8 cellular contexts compared by ENCODE assay signal in genomic region chr15:78539464-78540134, GRCh38. TPM values are rescaled to one million over a fixed set of nuclear protein-coding genes. Genes with fewer than 3 reads are reported as not detected.
DNase-seq lines count a peak whose midpoint lies in the region; ATAC-seq, FAIRE-seq and TF ChIP-seq lines count a peak whose summit lies in the region.
"Not testable (repeated sequence)": the region's sequence is repeated elsewhere in the genome, so short reads cannot be mapped to it uniquely, and the experiment has no call there.

No MANE protein-coding gene starts in this region.

- peaks cover 29% of the 10 kb centered on the region for H4K20me1 ChIP-seq in astrocyte (ENCODE audit: insufficient read depth, low read length)

- H3K27me3 Mint-ChIP-seq in CD4-positive, alpha-beta T cell; activated B cell treated with CpG ODN at 0.5 μM for 24 hours; astrocyte (ENCODE audit: low read depth, unreplicated experiment): not testable (repeated sequence)

- H3K4me3 Mint-ChIP-seq in CD4-positive, alpha-beta T cell: peak overlapping the region; percentile 93
- H3K4me3 Mint-ChIP-seq in activated B cell treated with CpG ODN at 0.5 μM for 24 hours (peak overlapping the region; percentile 98), astrocyte (ENCODE audit: unreplicated experiment) (peak overlapping the region; percentile 99)

- H3K27me3 ChIP-seq in CD4-positive, alpha-beta T cell (ENCODE audit: control insufficient read depth, insufficient read depth, low read length); astrocyte (ENCODE audit: insufficient read depth, low read length); esophagus (ENCODE audit: control insufficient read depth in 1 of 2, insufficient read depth in 2 of 2, low read length in 2 of 2); liver (ENCODE audit: control insufficient read depth in 4 of 4, insufficient read depth in 4 of 4, low read length in 3 of 4); parathyroid adenoma (ENCODE audit: control insufficient read depth, insufficient read depth, low read length); thymus (ENCODE audit: control insufficient read depth, insufficient read depth): not testable (repeated sequence)

- not testable (repeated sequence) for H3K36me3 ChIP-seq in astrocyte (ENCODE audit: insufficient read depth, low read length); esophagus (ENCODE audit: control insufficient read depth in 2 of 2, insufficient read depth in 2 of 2, low read length in 1 of 2); parathyroid adenoma (ENCODE audit: control insufficient read depth, insufficient read depth, low read length); thymus (ENCODE audit: control insufficient read depth, insufficient read depth)
- H3K36me3 ChIP-seq in liver (ENCODE audit: control insufficient read depth in 4 of 4, insufficient read depth in 3 of 4, low read depth in 1 of 4, low read length in 3 of 4): peaks cover 0 to 14% (median 11%) of the 10 kb centered on the region in 4 donors

- not testable (repeated sequence) for TF ChIP-seq RAD21 in liver (IDR thresholded peaks at IDR 0.05)

- not testable (repeated sequence) for FAIRE-seq in astrocyte (lab: Jason Lieb, UNC)

- ATAC-seq in CD4-positive, alpha-beta T cell (ENCODE audit: poor library complexity); activated B cell treated with CpG ODN at 0.5 μM for 24 hours (ENCODE audit: low read depth): not testable (repeated sequence)

- H3K9ac ChIP-seq in astrocyte (ENCODE audit: low read length): peak overlapping the region; percentile 97
- H3K9ac ChIP-seq in liver (ENCODE audit: low read depth in 1 of 2, low read length in 2 of 2): peak overlapping the region; percentile 98 to 100
- not testable (repeated sequence) for H3K9ac ChIP-seq in parathyroid adenoma

- TF ChIP-seq CTCF in CD4-positive, alpha-beta T cell (IDR thresholded peaks at IDR 0.05); activated B cell treated with CpG ODN at 0.5 μM for 24 hours (IDR thresholded peaks at IDR 0.05); astrocyte (IDR thresholded peaks at IDR 0.05; ENCODE audit: insufficient read depth, low read depth, low read length); liver (IDR thresholded peaks at IDR 0.05; ENCODE audit: low read depth, low read length, missing input control); parathyroid adenoma (IDR thresholded peaks at IDR 0.05): not testable (repeated sequence)

- H3K4me2 ChIP-seq in astrocyte (ENCODE audit: low read length) (peak overlapping the region; percentile 91), parathyroid adenoma (ENCODE audit: low read length) (peak overlapping the region; percentile 92)

- peak in 1 of 10 experiments; percentile 6 for DNase-seq in CD4-positive, alpha-beta T cell
- DNase-seq in Jurkat, Clone E6-1 (ENCODE audit: low read depth, low spot score); activated B cell treated with CpG ODN at 0.5 μM for 24 hours; astrocyte (ENCODE audit: low read depth): not testable (repeated sequence)

- H3K4me3 ChIP-seq in Jurkat, Clone E6-1 (ENCODE audit: low read length): peak overlapping the region; percentile 91
- H3K4me3 ChIP-seq in astrocyte (ENCODE audit: insufficient read depth, low read depth, low read length): peak overlapping the region; percentile 96
- H3K4me3 ChIP-seq in esophagus (ENCODE audit: low read depth in 1 of 2, low read length in 2 of 2): peak overlapping the region; percentile 81 to 85
- H3K4me3 ChIP-seq in liver (ENCODE audit: low read depth in 1 of 3, low read length in 3 of 3): peak overlapping the region; percentile 90 to 98 (median 92)
- H3K4me3 ChIP-seq in parathyroid adenoma (ENCODE audit: low read depth, low read length): peak overlapping the region; percentile 99
- peak overlapping the region; percentile 92 for H3K4me3 ChIP-seq in thymus (ENCODE audit: low read length)

- H3K4me1 ChIP-seq in astrocyte (ENCODE audit: insufficient read depth, low read length) (peaks cover 10% of the 10 kb centered on the region), liver (ENCODE audit: control insufficient read depth in 4 of 4, insufficient read depth in 4 of 4, low read length in 3 of 4) (peaks cover 0 to 21% (median 11%) of the 10 kb centered on the region in 4 donors)
- H3K4me1 ChIP-seq in esophagus (ENCODE audit: control insufficient read depth in 2 of 2, insufficient read depth in 2 of 2, low read length in 1 of 2); parathyroid adenoma; thymus (ENCODE audit: control insufficient read depth, insufficient read depth, low read length): not testable (repeated sequence)

- WGBS in esophagus, 2 donors: 72 to 76% methylated on average over 18 of the region's 18 CpGs
- WGBS in liver: 75% methylated on average over 18 of the region's 18 CpGs
- 82% methylated on average over 18 of the region's 18 CpGs for WGBS in thymus

- H3K79me2 ChIP-seq in astrocyte (ENCODE audit: insufficient read depth, low read length): peaks cover 34% of the 10 kb centered on the region
- H3K79me2 ChIP-seq in parathyroid adenoma: not testable (repeated sequence)

- peak overlapping the region; percentile 97 for H3K27ac ChIP-seq in CD4-positive, alpha-beta T cell (ENCODE audit: low read depth, low read length)
- H3K27ac ChIP-seq in astrocyte (ENCODE audit: low read depth, low read length): peak overlapping the region; percentile 97
- H3K27ac ChIP-seq in esophagus (ENCODE audit: low read depth in 2 of 2, low read length in 1 of 2): peak overlapping the region; percentile 94 to 99
- peak overlapping the region; percentile 96 to 98 for H3K27ac ChIP-seq in liver (ENCODE audit: low read depth in 1 of 2, low read length in 2 of 2)
- peak overlapping the region; percentile 82 for H3K27ac ChIP-seq in parathyroid adenoma
- H3K27ac ChIP-seq in thymus (ENCODE audit: low read depth): peak overlapping the region; percentile 97

- intact Hi-C loops in CD4-positive, alpha-beta T cell (cut with DNase I, micrococcal nuclease): loop anchor here (1.0 to 10.0 kb wide), 6 partner anchors 25 to 365 kb away; partner anchors contain the start of genes CHRNA5 (in 2 of the 2) and IREB2 (in 1 of the 2)
- intact Hi-C loops in activated B cell treated with CpG ODN at 0.5 μM for 24 hours (cut with micrococcal nuclease): loop anchor here (1.0 to 5.0 kb wide), 4 partner anchors 26 to 333 kb away; partner anchors contain the start of genes CHRNA5, HYKK, IREB2 and MORF4L1

- H3K36me3 Mint-ChIP-seq in CD4-positive, alpha-beta T cell (ENCODE audit: low read depth): peaks cover 48% of the 10 kb centered on the region
- peaks cover 37% of the 10 kb centered on the region for H3K36me3 Mint-ChIP-seq in activated B cell treated with CpG ODN at 0.5 μM for 24 hours (ENCODE audit: low read depth)
- not testable (repeated sequence) for H3K36me3 Mint-ChIP-seq in astrocyte (ENCODE audit: low read depth, unreplicated experiment)

- H2AFZ ChIP-seq in astrocyte (ENCODE audit: low read depth, low read length) (peak overlapping the region; percentile 86), parathyroid adenoma (peak overlapping the region; percentile 84)

- not testable (repeated sequence) for H3K9me3 Mint-ChIP-seq in CD4-positive, alpha-beta T cell; activated B cell treated with CpG ODN at 0.5 μM for 24 hours; astrocyte (ENCODE audit: unreplicated experiment)

- CTCF ChIA-PET in CD4-positive, alpha-beta T cell (lab: Charles Lee): not testable (repeated sequence)
- CTCF ChIA-PET in activated B cell treated with CpG ODN at 0.5 μM for 24 hours (lab: Charles Lee): interaction anchor here (0.9 to 1.6 kb wide), 2 partner anchors 26 to 432 kb away, joined by 3 to 6 read pairs; partner anchors contain the start of gene CHRNA5

- not testable (repeated sequence) for H3K9me3 ChIP-seq in CD4-positive, alpha-beta T cell (ENCODE audit: control insufficient read depth, low read length); astrocyte (ENCODE audit: insufficient read depth, low read depth, low read length); esophagus (ENCODE audit: control insufficient read depth in 2 of 2, insufficient read depth in 1 of 2, low read depth in 1 of 2, low read length in 1 of 2); liver (ENCODE audit: control insufficient read depth in 4 of 4, low read length in 3 of 4); parathyroid adenoma (ENCODE audit: control insufficient read depth, low read length); thymus (ENCODE audit: control insufficient read depth)

- POLR2A ChIA-PET in CD4-positive, alpha-beta T cell (lab: Charles Lee): interaction anchor here (0.6 to 3.9 kb wide), 16 partner anchors 13 to 333 kb away, joined by 3 to 51 read pairs (median 6); partner anchors contain the start of genes CHRNA5, DNAJA4, HYKK and IREB2
- POLR2A ChIA-PET in activated B cell treated with CpG ODN at 0.5 μM for 24 hours (lab: Charles Lee): interaction anchor here (0.6 to 4.4 kb wide), 19 partner anchors 10 to 772 kb away, joined by 3 to 57 read pairs (median 4); partner anchors contain the start of genes CHRNA5, CTSH, DNAJA4 and HYKK

- peaks cover 29% of the 10 kb centered on the region for H3K4me1 Mint-ChIP-seq in CD4-positive, alpha-beta T cell (ENCODE audit: low read depth)
- H3K4me1 Mint-ChIP-seq in activated B cell treated with CpG ODN at 0.5 μM for 24 hours (peaks cover 24% of the 10 kb centered on the region), astrocyte (ENCODE audit: low read depth, unreplicated experiment) (peaks cover 18% of the 10 kb centered on the region)

- H3K27ac Mint-ChIP-seq in CD4-positive, alpha-beta T cell: peak overlapping the region; percentile 99
- peak overlapping the region; percentile 99 for H3K27ac Mint-ChIP-seq in activated B cell treated with CpG ODN at 0.5 μM for 24 hours
- H3K27ac Mint-ChIP-seq in astrocyte (ENCODE audit: unreplicated experiment): peak overlapping the region; percentile 97

RNA-seq across cellular contexts. Expression of gene PSMA4, which starts 0.6 kb away (rescaled TPM):
- total RNA-seq in CD4-positive, alpha-beta T cell: 10 to 100 TPM; 65.5 to 66.4 TPM
- 546 TPM for polyA plus RNA-seq in Jurkat, Clone E6-1 (2012; ENCODE audit: insufficient read depth, insufficient read length)
- total RNA-seq in activated B cell treated with CpG ODN at 0.5 μM for 24 hours (178 and 182 TPM in 2 replicates), astrocyte (204 and 205 TPM in 2 replicates), liver (100 to 1,000 TPM in 1 of 2 donors, 10 to 100 TPM in 1; 95.3 to 109 TPM)
- polyA plus RNA-seq in esophagus (100 to 1,000 TPM; 109 to 188 TPM), liver (100 to 1,000 TPM; 130 to 154 TPM), thymus (316 TPM)

RNA-seq across cellular contexts. Expression of gene CHRNA5, which starts 25.7 kb away (rescaled TPM):
- total RNA-seq in CD4-positive, alpha-beta T cell: under 1 TPM; 0.25 TPM
- polyA plus RNA-seq in Jurkat, Clone E6-1 (2012; ENCODE audit: insufficient read depth, insufficient read length): 22.2 TPM
- 1.3 TPM in 2 replicates for total RNA-seq in activated B cell treated with CpG ODN at 0.5 μM for 24 hours
- total RNA-seq in astrocyte: 1.5 and 2.5 TPM in 2 replicates
- 1 to 10 TPM; 1.5 to 2.3 TPM for polyA plus RNA-seq in esophagus
- total RNA-seq in liver: under 1 TPM; 0.17 to 0.56 TPM
- polyA plus RNA-seq in liver: under 1 TPM; 0.31 to 0.40 TPM
- 1.5 TPM for polyA plus RNA-seq in thymus

RNA-seq across cellular contexts. Expression of gene HYKK, which starts 32.2 kb away (rescaled TPM):
- 1 to 10 TPM; 1.8 to 2.3 TPM for total RNA-seq in CD4-positive, alpha-beta T cell
- polyA plus RNA-seq in Jurkat, Clone E6-1 (2012; ENCODE audit: insufficient read depth, insufficient read length): 9.4 TPM
- total RNA-seq in activated B cell treated with CpG ODN at 0.5 μM for 24 hours (0.10 and 0.53 TPM in 2 replicates), astrocyte (1.3 and 1.4 TPM in 2 replicates), liver (1 to 10 TPM; 1.7 to 7.7 TPM)
- polyA plus RNA-seq in esophagus (1 to 10 TPM; 2.7 to 2.9 TPM), liver (1 to 10 TPM; 1.8 to 2.7 TPM), thymus (5.3 TPM)
